8 cellular contexts compared by ENCODE assay signal in the genomic region with DNA sequence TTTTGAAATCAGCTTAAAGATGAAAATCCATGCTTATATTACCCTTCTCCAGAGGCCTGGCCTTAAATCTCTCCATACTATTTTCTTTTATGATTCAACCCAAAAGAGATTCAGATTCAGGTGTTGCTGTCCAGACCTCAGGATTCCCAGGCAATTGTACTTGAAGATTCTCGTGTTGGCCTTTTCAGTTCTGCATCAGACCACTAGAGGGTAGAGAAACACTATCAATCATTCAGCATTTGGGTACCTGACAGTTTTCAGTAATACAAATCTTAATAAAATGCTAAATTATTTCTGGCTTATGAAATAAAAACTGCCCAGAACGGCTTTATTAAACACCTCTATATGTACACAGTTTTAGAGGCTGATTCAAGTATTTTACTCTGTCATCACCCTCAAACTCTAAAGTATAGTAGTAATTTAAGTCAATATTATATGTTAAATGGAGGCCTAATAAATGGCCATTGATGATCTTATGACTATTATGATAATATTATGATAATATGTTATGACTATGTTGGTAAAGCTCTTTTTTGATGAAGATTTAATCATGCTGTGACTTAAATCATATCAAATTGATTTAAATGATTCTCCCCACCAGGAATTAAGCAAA.
DNase-seq lines count a peak whose midpoint lies in the region; ATAC-seq and TF ChIP-seq lines count a peak whose summit lies in the region.

No MANE protein-coding gene starts in this region.

- TF ChIP-seq CTCF in GM23338 (conservative IDR thresholded peaks at IDR 0.05; ENCODE audit: low read depth in 2 of 2): peak; percentile 83 to 99
- TF ChIP-seq CTCF in MM.1S (IDR thresholded peaks at IDR 0.05; ENCODE audit: low read length): peak; percentile 89
- peak; percentile 94 for TF ChIP-seq CTCF in epithelial cell of esophagus (IDR thresholded peaks at IDR 0.05; ENCODE audit: insufficient read depth, low read depth, low read length, missing control alignments)

- H3K9ac ChIP-seq in MM.1S (ENCODE audit: low read length): no peak overlapping the region

- peaks cover 20% of the 10 kb centered on the region for H3K9me3 Mint-ChIP-seq in activated naive CD4-positive, alpha-beta T cell treated with anti-CD3 and anti-CD28 coated beads, Interleukin-2, amount 10 ng/mL, durations not matched to agents 7 days and 5 days
- peaks cover 27% of the 10 kb centered on the region for H3K9me3 Mint-ChIP-seq in GM23338

- no peak overlapping the region for H2AFZ ChIP-seq in GM23338
- H2AFZ ChIP-seq in MM.1S (ENCODE audit: low read length): no peak overlapping the region

- H3F3A ChIP-seq in GM23338 (replicated peaks; ENCODE audit: low read depth) (no peaks in the 10 kb centered on the region), MM.1S (ENCODE audit: insufficient read depth, low read length) (no peaks in the 10 kb centered on the region)

- H3K9me2 ChIP-seq in GM23338 (ENCODE audit: insufficient read depth): no peaks in the 10 kb centered on the region
- no peaks in the 10 kb centered on the region for H3K9me2 ChIP-seq in MM.1S (replicated peaks; ENCODE audit: insufficient read depth, low read length)

- intact Hi-C loops in posterior vena cava (cut with DNase I): loop anchor here in 1 of 2 donors (10.0 kb wide), 1 partner anchor 294 kb away; no protein-coding TSS in a partner anchor

- no peak overlapping the region for H3K4me2 ChIP-seq in GM23338
- no peak overlapping the region for H3K4me2 ChIP-seq in MM.1S (ENCODE audit: low read depth, low read length)

- H3K79me2 ChIP-seq in GM23338 (replicated peaks; ENCODE audit: insufficient read depth) (no peaks in the 10 kb centered on the region), MM.1S (ENCODE audit: low read length) (no peaks in the 10 kb centered on the region)

- H3K9me3 ChIP-seq in MM.1S (replicated peaks; ENCODE audit: insufficient read depth, low read length): no peaks in the 10 kb centered on the region

- H4K20me1 ChIP-seq in GM23338 (replicated peaks; ENCODE audit: insufficient read depth) (no peaks in the 10 kb centered on the region), MM.1S (ENCODE audit: insufficient read depth, low read length) (no peaks in the 10 kb centered on the region)

- H3K4me1 Mint-ChIP-seq in activated naive CD4-positive, alpha-beta T cell treated with anti-CD3 and anti-CD28 coated beads, Interleukin-2, amount 10 ng/mL, durations not matched to agents 7 days and 5 days: peaks cover 22% of the 10 kb centered on the region
- H3K4me1 Mint-ChIP-seq in GM23338: peaks cover 20% of the 10 kb centered on the region

- DNase-seq in activated naive CD4-positive, alpha-beta T cell treated with anti-CD3 and anti-CD28 coated beads, Interleukin-2, amount 10 ng/mL, durations not matched to agents 7 days and 5 days: peak; percentile 24
- DNase-seq in activated naive CD4-positive, alpha-beta T cell treated with Interleukin-2 at 50 U/mL for 16 hours: no peak
- DNase-seq in GM23338 (ENCODE audit: low spot score) (peak; percentile 83), MM.1S (peak; percentile 64), SHP77 (lab: John Stamatoyannopoulos, UW) (peak; percentile 53 to 62), epithelial cell of esophagus (ENCODE audit: low read depth) (peak; percentile 80), mucosa of gallbladder (ENCODE audit: low spot score) (peak; percentile 42), posterior vena cava (ENCODE audit: low spot score) (no peak)

- H3K4me3 ChIP-seq in GM23338 (no peak overlapping the region), MM.1S (ENCODE audit: low read length) (no peak overlapping the region), epithelial cell of esophagus (ENCODE audit: low read length) (no peak overlapping the region)

- H3K27ac Mint-ChIP-seq in activated naive CD4-positive, alpha-beta T cell treated with anti-CD3 and anti-CD28 coated beads, Interleukin-2, amount 10 ng/mL, durations not matched to agents 7 days and 5 days: no peak overlapping the region
- H3K27ac Mint-ChIP-seq in GM23338: no peak overlapping the region

- H3K27me3 Mint-ChIP-seq in activated naive CD4-positive, alpha-beta T cell treated with anti-CD3 and anti-CD28 coated beads, Interleukin-2, amount 10 ng/mL, durations not matched to agents 7 days and 5 days: no peaks in the 10 kb centered on the region
- H3K27me3 Mint-ChIP-seq in GM23338 (ENCODE audit: insufficient read depth, low read depth, poor library complexity): peaks cover 1% of the 10 kb centered on the region

- H3K27ac ChIP-seq in GM23338 (ENCODE audit: low read depth): no peak overlapping the region
- H3K27ac ChIP-seq in MM.1S (ENCODE audit: low read length): no peak overlapping the region

- CTCF ChIA-PET in activated naive CD4-positive, alpha-beta T cell treated with anti-CD3 and anti-CD28 coated beads, Interleukin-2, amount 10 ng/mL, durations not matched to agents 7 days and 5 days (lab: Charles Lee): interaction anchor here (0.7 to 3.2 kb wide), 12 partner anchors 9 to 474 kb away, joined by 3 to 15 read pairs (median 7); partner anchors contain the start of genes DUSP6 and GALNT4

- H3K36me3 Mint-ChIP-seq in activated naive CD4-positive, alpha-beta T cell treated with anti-CD3 and anti-CD28 coated beads, Interleukin-2, amount 10 ng/mL, durations not matched to agents 7 days and 5 days: peaks cover 25% of the 10 kb centered on the region
- peaks cover 24% of the 10 kb centered on the region for H3K36me3 Mint-ChIP-seq in GM23338 (ENCODE audit: low read depth)

- H3K36me3 ChIP-seq in GM23338 (ENCODE audit: insufficient read depth) (no peaks in the 10 kb centered on the region), MM.1S (replicated peaks; ENCODE audit: insufficient read depth, low read length) (no peaks in the 10 kb centered on the region)

- no peaks in the 10 kb centered on the region for H3K27me3 ChIP-seq in GM23338 (ENCODE audit: insufficient read depth)
- no peaks in the 10 kb centered on the region for H3K27me3 ChIP-seq in MM.1S (replicated peaks; ENCODE audit: insufficient read depth, low read length)

- ATAC-seq in GM23338: peak; percentile 69

- no peak overlapping the region for H3K4me3 Mint-ChIP-seq in activated naive CD4-positive, alpha-beta T cell treated with anti-CD3 and anti-CD28 coated beads, Interleukin-2, amount 10 ng/mL, durations not matched to agents 7 days and 5 days
- no peak overlapping the region for H3K4me3 Mint-ChIP-seq in GM23338

- H3K4me1 ChIP-seq in GM23338 (ENCODE audit: insufficient read depth) (no peaks in the 10 kb centered on the region; the same call in 1 of the 2 replicates), MM.1S (ENCODE audit: low read length) (no peaks in the 10 kb centered on the region)

TF ChIP-seq in GM23338, 12 proteins besides CTCF, POLR2A, EP300 and RAD21:
- TF ChIP-seq POLR2AphosphoS5 (IDR thresholded peaks at IDR 0.05; ENCODE audit: low read depth) (no peak), NANOG (IDR thresholded peaks at IDR 0.05; ENCODE audit: borderline replicate concordance) (0 out of 2 replicates have a peak, but pooled peaks have one; percentile 5)

Comparison
In these comparisons a context has a peak if more than half of its experiments do, and no peak if none do; other contexts are left out.
1. DNase-seq: peak in activated naive CD4-positive, alpha-beta T cell treated with anti-CD3 and anti-CD28 coated beads, Interleukin-2, amount 10 ng/mL, durations not matched to agents 7 days and 5 days (single experiment), GM23338 (single experiment), MM.1S (single experiment), SHP77 (2 of 2), epithelial cell of esophagus (single experiment) and mucosa of gallbladder (single experiment); none in activated naive CD4-positive, alpha-beta T cell treated with Interleukin-2 at 50 U/mL for 16 hours (single experiment) and posterior vena cava (single experiment).
2. Peak in every context shown above with its lines, with median percentiles within 50 percentile points of each other: CTCF ChIP-seq.